Comparison of ENCODE assay signal across 7 cellular contexts in the genomic region with DNA sequence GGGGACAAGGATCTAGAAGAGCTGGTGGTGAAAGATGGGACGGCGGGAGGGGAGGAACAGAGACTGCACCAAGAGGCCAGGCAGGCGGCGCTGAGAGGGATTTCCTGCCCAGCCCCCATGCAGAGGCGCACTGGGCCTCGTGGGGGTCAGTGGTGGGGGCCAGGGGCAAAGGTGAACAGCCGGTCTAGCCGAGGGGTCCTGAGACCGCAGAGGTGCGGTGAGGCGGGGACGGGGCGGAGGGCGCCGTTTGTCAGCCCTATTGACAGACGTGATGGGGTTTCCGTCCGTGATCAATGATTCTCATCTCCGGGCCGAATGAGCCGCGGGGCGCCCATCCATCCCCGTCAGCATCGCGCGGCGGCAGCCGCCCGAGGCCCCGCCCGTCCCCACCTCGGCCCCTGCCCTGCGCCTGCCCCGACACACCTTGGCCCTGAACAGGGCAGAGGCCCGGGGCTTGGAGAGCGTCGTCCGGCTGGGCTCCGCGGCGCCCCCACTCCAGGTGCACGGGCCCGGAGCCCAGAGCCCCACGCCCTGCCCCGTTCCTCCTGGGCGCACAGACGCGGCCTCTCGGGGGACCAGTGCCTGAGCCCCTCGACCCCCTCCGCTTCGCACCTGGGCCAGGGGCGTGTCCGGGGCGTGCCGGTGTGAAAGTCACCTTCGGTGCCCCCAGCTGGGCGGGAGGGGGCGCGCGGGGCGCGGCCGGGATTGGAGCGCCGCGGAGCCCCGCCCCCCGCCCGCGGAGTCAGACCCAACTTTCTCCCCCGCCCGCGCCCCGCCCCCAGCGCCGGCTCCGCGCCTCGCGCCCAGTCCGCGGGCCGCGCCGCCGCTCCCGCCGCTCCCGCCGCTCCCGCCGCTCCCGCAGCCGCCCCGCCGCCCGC.
DNase-seq lines count a peak whose midpoint lies in the region; ATAC-seq and TF ChIP-seq lines count a peak whose summit lies in the region.

A gene (plus strand): TSS at position 781 of the 878 bp plus-strand sequence. CDS start 176 bp downstream, outside the sequence.

- peak; percentile 27 for ATAC-seq in GM18502 (IDR thresholded peaks at IDR 0.05; ENCODE audit: poor library complexity, unreplicated experiment)
- ATAC-seq in GM19452 (IDR thresholded peaks at IDR 0.05; ENCODE audit: unreplicated experiment), result no peak

- peak within 1 kb of the TSS; percentile 51 for H3K4me3 ChIP-seq in fibroblast of pulmonary artery (replicated peaks; ENCODE audit: low read depth, low read length)
- H3K4me3 ChIP-seq in retinal pigment epithelial cell (ENCODE audit: low read length), result peak within 1 kb of the TSS; percentile 32

- peak; percentile 15 for DNase-seq in NCI-H1105 (lab: John Stamatoyannopoulos, UW)
- DNase-seq in activated T-cell treated with anti-CD3 and anti-CD28 coated beads for 1 hour (ENCODE audit: low read depth), result peak; percentile 53
- no peak for DNase-seq in fibroblast of pulmonary artery (ENCODE audit: low read depth)
- no peak for DNase-seq in retinal pigment epithelial cell (ENCODE audit: low read depth)
- DNase-seq in C1 segment of cervical spinal cord (lab: John Stamatoyannopoulos, UW), result no peak

- TF ChIP-seq CTCF in fibroblast of pulmonary artery (IDR thresholded peaks at IDR 0.05; ENCODE audit: low read length, missing control alignments) (no peak), retinal pigment epithelial cell (conservative IDR thresholded peaks at IDR 0.05; ENCODE audit: low read depth, low read length) (no peak)

Comparison
In these comparisons a context has a peak if more than half of its experiments do, and no peak if none do; other contexts are left out.
1. DNase-seq: peak in NCI-H1105 (single experiment) and activated T-cell treated with anti-CD3 and anti-CD28 coated beads for 1 hour (single experiment); none in fibroblast of pulmonary artery (single experiment), retinal pigment epithelial cell (single experiment) and C1 segment of cervical spinal cord (0 of 14).